Comparison of ENCODE assay signal across 14 cellular contexts in the genomic region with DNA sequence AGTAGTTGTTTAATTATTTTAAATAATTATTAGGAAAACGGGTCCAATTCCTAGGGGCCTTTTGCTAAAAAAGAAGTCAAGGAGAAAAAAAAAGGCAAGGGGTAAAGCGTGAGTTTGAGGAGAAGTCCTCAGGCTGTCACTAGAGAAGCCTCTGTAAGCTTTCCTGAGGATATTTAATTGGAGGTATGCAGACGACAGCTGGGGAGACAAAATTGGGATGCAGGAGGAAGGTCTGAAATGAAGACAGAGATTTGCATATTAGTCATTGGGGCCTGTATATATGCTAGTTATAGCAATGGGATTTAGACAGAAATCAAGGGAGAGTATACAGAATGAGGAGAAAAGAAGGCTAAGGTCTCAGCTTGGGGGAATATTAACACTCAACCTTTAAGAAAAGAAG. TPM values are rescaled to one million over a fixed set of nuclear protein-coding genes. Genes with fewer than 3 reads are reported as not detected.
DNase-seq lines count a peak whose midpoint lies in the region; ATAC-seq and TF ChIP-seq lines count a peak whose summit lies in the region.
"Had no signal": no experiment of that assay in that cellular context is flagged by ENCODE, and none has a peak within 500 bp of the region (broad histone marks: within the 10 kb centered on the region; RNA-seq: fewer than 3 reads in every experiment).

No MANE protein-coding gene starts in this region.

- peak overlapping the region; percentile 30 for H3K27ac Mint-ChIP-seq in activated B cell treated with CpG ODN at 0.5 μM for 24 hours
- peak overlapping the region; percentile 2 for H3K27ac Mint-ChIP-seq in neural progenitor cell

- peaks cover 60% of the 10 kb centered on the region for H3K4me1 Mint-ChIP-seq in activated B cell treated with CpG ODN at 0.5 μM for 24 hours
- peaks cover 28% of the 10 kb centered on the region for H3K4me1 Mint-ChIP-seq in neural progenitor cell

- POLR2A ChIA-PET in activated B cell treated with CpG ODN at 0.5 μM for 24 hours (lab: Charles Lee) = interaction anchor here (0.7 kb wide), 1 partner anchor 37 kb away, joined by 4 read pairs; no protein-coding TSS in a partner anchor

- H3K27me3 Mint-ChIP-seq in activated B cell treated with CpG ODN at 0.5 μM for 24 hours (no peaks in the 10 kb centered on the region), neural progenitor cell (ENCODE audit: insufficient read depth, low read depth) (no peaks in the 10 kb centered on the region)

- no peak overlapping the region for H3K27ac ChIP-seq in neural progenitor cell
- H3K27ac ChIP-seq: BLaER1 treated with 17β-estradiol and CSF1 and Interleukin-3, amounts not matched to agents 10 nM and 100 nM had no signal

- H3K4me3 Mint-ChIP-seq in activated B cell treated with CpG ODN at 0.5 μM for 24 hours = no peak overlapping the region
- no peak overlapping the region for H3K4me3 Mint-ChIP-seq in neural progenitor cell

- H3K36me3 ChIP-seq in neural progenitor cell = no peaks in the 10 kb centered on the region
- H3K36me3 ChIP-seq: BLaER1 treated with 17β-estradiol and CSF1 and Interleukin-3, amounts not matched to agents 10 nM and 100 nM; HAP-1 had no signal

- ATAC-seq in activated B cell treated with CpG ODN at 0.5 μM for 24 hours (ENCODE audit: low read depth) (no peak), GM18907 (IDR thresholded peaks at IDR 0.05; ENCODE audit: unreplicated experiment) (no peak)

- no peaks in the 10 kb centered on the region for H3K9me3 ChIP-seq in neural progenitor cell (ENCODE audit: low read depth)
- H3K9me3 ChIP-seq: BLaER1 treated with 17β-estradiol and CSF1 and Interleukin-3, amounts not matched to agents 10 nM and 100 nM; HAP-1; SK-N-SH had no signal

- H3K36me3 Mint-ChIP-seq in activated B cell treated with CpG ODN at 0.5 μM for 24 hours (ENCODE audit: low read depth) = no peaks in the 10 kb centered on the region
- no peaks in the 10 kb centered on the region for H3K36me3 Mint-ChIP-seq in neural progenitor cell

- H3K4me2 ChIP-seq in neural progenitor cell = no peak overlapping the region
- H3K4me2 ChIP-seq: BLaER1 treated with 17β-estradiol and CSF1 and Interleukin-3, amounts not matched to agents 10 nM and 100 nM; SK-N-SH had no signal

- H2AFZ ChIP-seq in neural progenitor cell (replicated peaks) = no peak overlapping the region

- no peaks in the 10 kb centered on the region for H4K20me1 ChIP-seq in neural progenitor cell (ENCODE audit: low read depth)
- H4K20me1 ChIP-seq: BLaER1 treated with 17β-estradiol and CSF1 and Interleukin-3, amounts not matched to agents 10 nM and 100 nM had no signal

- DNase-seq in DMS 273 treated with DMSO at 0.1 percent for 48 hours (lab: John Stamatoyannopoulos, UW) (peak; percentile 29), NCI-H446 treated with DMSO at 0.1 percent for 48 hours (lab: John Stamatoyannopoulos, UW) (peak; percentile 15), activated B cell treated with CpG ODN at 0.5 μM for 24 hours (no peak), neural progenitor cell (ENCODE audit: low spot score) (no peak), amniotic stem cell (lab: John Stamatoyannopoulos, UW) (no peak), NCI-H1436 (lab: John Stamatoyannopoulos, UW) (no peak)
- DNase-seq: DMS53, IMR-90, NCI-H526 treated with DMSO at 0.1 percent for 48 hours, SK-N-SH had no signal

- no peaks in the 10 kb centered on the region for H3K79me2 ChIP-seq in neural progenitor cell (ENCODE audit: low read depth)

- H3K4me3 ChIP-seq in neural progenitor cell = no peak overlapping the region
- H3K4me3 ChIP-seq: BLaER1 treated with 17β-estradiol and CSF1 and Interleukin-3, amounts not matched to agents 10 nM and 100 nM; HAP-1 had no signal

- intact Hi-C loops in activated B cell treated with CpG ODN at 0.5 μM for 24 hours (cut with micrococcal nuclease) = loop anchor here (10.0 kb wide), 1 partner anchor 963 kb away; no protein-coding TSS in a partner anchor

- TF ChIP-seq CTCF in activated B cell treated with CpG ODN at 0.5 μM for 24 hours (IDR thresholded peaks at IDR 0.05) = no peak
- no peak for TF ChIP-seq CTCF in neural progenitor cell (IDR thresholded peaks at IDR 0.05)

- H3K9ac ChIP-seq in neural progenitor cell = no peak overlapping the region
- H3K9ac ChIP-seq: BLaER1 treated with 17β-estradiol and CSF1 and Interleukin-3, amounts not matched to agents 10 nM and 100 nM; SK-N-SH had no signal

- no peaks in the 10 kb centered on the region for H3F3A ChIP-seq in neural progenitor cell (ENCODE audit: low read depth)

- peaks cover 11% of the 10 kb centered on the region for H3K4me1 ChIP-seq in neural progenitor cell

- CTCF ChIA-PET in activated B cell treated with CpG ODN at 0.5 μM for 24 hours (lab: Charles Lee) = no interaction called here

- H3K9me3 Mint-ChIP-seq in activated B cell treated with CpG ODN at 0.5 μM for 24 hours = peaks cover 2% of the 10 kb centered on the region
- H3K9me3 Mint-ChIP-seq in neural progenitor cell = no peaks in the 10 kb centered on the region

- no peaks in the 10 kb centered on the region for H3K27me3 ChIP-seq in neural progenitor cell
- H3K27me3 ChIP-seq: BLaER1 treated with 17β-estradiol and CSF1 and Interleukin-3, amounts not matched to agents 10 nM and 100 nM had no signal

RNA-seq across cellular contexts. Expression of a gene that starts 8.6 kb away (rescaled TPM):
- total RNA-seq in activated B cell treated with CpG ODN at 0.5 μM for 24 hours (not detected in 2 replicates), neural progenitor cell (ENCODE audit: low replicate concordance) (not detected in 2 replicates)
- total RNA-seq: IMR-90, LHCN-M2 had no signal

Comparison
In these comparisons a context has a peak if more than half of its experiments do, and no peak if none do; other contexts are left out.
1. DNase-seq: peak in DMS 273 treated with DMSO at 0.1 percent for 48 hours (single experiment) and NCI-H446 treated with DMSO at 0.1 percent for 48 hours (single experiment); none in activated B cell treated with CpG ODN at 0.5 μM for 24 hours (single experiment), neural progenitor cell (single experiment), amniotic stem cell (single experiment) and NCI-H1436 (single experiment).